ENCODE assay signal across 2 cellular contexts in genomic region chr13:108003626-108004025, GRCh38.
TF ChIP-seq lines count a peak whose summit lies in the region.

No MANE protein-coding gene starts in this region.

TF ChIP-seq in GM23338, 12 proteins besides CTCF, POLR2A, EP300 and RAD21 (continued from another document):
- no peak for TF ChIP-seq ZNF462 (CRISPR knock-in tag; IDR thresholded peaks at IDR 0.05)
- no peak for TF ChIP-seq JUNB (IDR thresholded peaks at IDR 0.05; ENCODE audit: unreplicated experiment)
- TF ChIP-seq POLR2AphosphoS5 (IDR thresholded peaks at IDR 0.05; ENCODE audit: low read depth) = no peak
- TF ChIP-seq STAT1 (IDR thresholded peaks at IDR 0.05; ENCODE audit: unreplicated experiment) = no peak
- no peak for TF ChIP-seq EZH2 (IDR thresholded peaks at IDR 0.05; ENCODE audit: low read depth, unreplicated experiment)
- no peak for TF ChIP-seq REST (IDR thresholded peaks at IDR 0.05; ENCODE audit: unreplicated experiment)
- no peak for TF ChIP-seq NANOG (IDR thresholded peaks at IDR 0.05; ENCODE audit: borderline replicate concordance)
- TF ChIP-seq ZNF114 (CRISPR knock-in tag; IDR thresholded peaks at IDR 0.05) = no peak
- no peak for TF ChIP-seq CREB1 (CRISPR knock-in tag; IDR thresholded peaks at IDR 0.05; ENCODE audit: low read depth)
- TF ChIP-seq ETS1 (IDR thresholded peaks at IDR 0.05) = no peak
TF ChIP-seq in GM23338: peak in this region for 0.

TF ChIP-seq in WTC11, 78 proteins besides CTCF, POLR2A, EP300 and RAD21 (continued from another document):
- no peak for TF ChIP-seq ARID4B (CRISPR knock-in tag; IDR thresholded peaks at IDR 0.05; ENCODE audit: borderline replicate concordance)
- no peak for TF ChIP-seq NFYB (CRISPR knock-in tag; conservative IDR thresholded peaks at IDR 0.05; ENCODE audit: low read depth)
- no peak for TF ChIP-seq TEAD1 (CRISPR knock-in tag; IDR thresholded peaks at IDR 0.05)
- no peak for TF ChIP-seq AFF4 (CRISPR knock-in tag; IDR thresholded peaks at IDR 0.05; ENCODE audit: borderline replicate concordance)
- no peak for TF ChIP-seq ZNF532 (CRISPR knock-in tag; IDR thresholded peaks at IDR 0.05; ENCODE audit: borderline replicate concordance)
- no peak for TF ChIP-seq ERG (CRISPR knock-in tag; IDR thresholded peaks at IDR 0.05)
- TF ChIP-seq ATF1 (CRISPR knock-in tag; IDR thresholded peaks at IDR 0.05) = no peak
- no peak for TF ChIP-seq TEAD4 (CRISPR knock-in tag; IDR thresholded peaks at IDR 0.05)
- no peak for TF ChIP-seq E2F5 (CRISPR knock-in tag; IDR thresholded peaks at IDR 0.05)
